8 cellular contexts compared by ENCODE assay signal in genomic region chr11:73139476-73140198, GRCh38. TPM values are rescaled to one million over a fixed set of nuclear protein-coding genes. Genes with fewer than 3 reads are reported as not detected.
DNase-seq lines count a peak whose midpoint lies in the region; ATAC-seq, FAIRE-seq and TF ChIP-seq lines count a peak whose summit lies in the region.

No MANE protein-coding gene starts in this region.

- H3K27me3 ChIP-seq in bronchial epithelial cell (ENCODE audit: control insufficient read depth, insufficient read depth, low read length), result no peaks in the 10 kb centered on the region

- H3K4me1 Mint-ChIP-seq in naive B cell, result peaks cover 41 to 74% (median 69%) of the 10 kb centered on the region in 3 donors

- no peaks in the 10 kb centered on the region for H3K36me3 ChIP-seq in bronchial epithelial cell (ENCODE audit: control insufficient read depth, insufficient read depth, low read length)

- DNase-seq in AG08396 (ENCODE audit: low spot score), result peak; percentile 20
- DNase-seq in HT1080 (ENCODE audit: low read depth), result peak; percentile 47
- DNase-seq in bronchial epithelial cell (ENCODE audit: low read depth), result peak; percentile 44
- no peak for DNase-seq in naive B cell
- no peak for DNase-seq in SW480 (ENCODE audit: low spot score)

- peak overlapping the region; percentile 97 to 100 (median 98) for H3K4me3 Mint-ChIP-seq in naive B cell

- H3K27ac Mint-ChIP-seq in naive B cell, result peak overlapping the region in 4 of 6 donors; percentile 66 to 98 (median 96)

- H3K36me3 Mint-ChIP-seq in naive B cell, result peaks cover 15 to 25% of the 10 kb centered on the region in 2 donors

- ATAC-seq in naive B cell (ENCODE audit: low read depth in 2 of 2) (no peak), HG02678 (IDR thresholded peaks at IDR 0.05; ENCODE audit: unreplicated experiment) (no peak), HG02973 (IDR thresholded peaks at IDR 0.05; ENCODE audit: unreplicated experiment) (no peak), GM18511 (IDR thresholded peaks at IDR 0.05; ENCODE audit: unreplicated experiment) (no peak)

- TF ChIP-seq CTCF in bronchial epithelial cell (IDR thresholded peaks at IDR 0.05; ENCODE audit: insufficient read depth, low read length, severe bottlenecking), result no peak

- H3K9me3 Mint-ChIP-seq in naive B cell, result no peaks in the 10 kb centered on the region

- FAIRE-seq in bronchial epithelial cell (lab: Jason Lieb, UNC), result no peak

- no peak overlapping the region for H3K4me3 ChIP-seq in bronchial epithelial cell (ENCODE audit: low read depth, low read length)

- H3K27me3 Mint-ChIP-seq in naive B cell, result no peaks in the 10 kb centered on the region

RNA-seq across cellular contexts. Expression of gene FCHSD2, which starts 2.5 kb away (rescaled TPM):
- 4.4 and 5.6 TPM in 2 replicates for total RNA-seq in HT1080 (2014; rRNA removed; shearing (Covaris generic))
- polyA plus RNA-seq in HT1080 (2015; cell fraction: cytosol; rRNA removed), result 19.3 and 23.9 TPM in 2 replicates
- 19.2 and 21.3 TPM in 2 replicates for polyA plus RNA-seq in HT1080 (2015; cell fraction: nucleus; rRNA removed)
- total RNA-seq in bronchial epithelial cell, result 3.6 and 10.0 TPM in 2 replicates
- polyA plus RNA-seq in naive B cell (ENCODE audit: low read depth in 6 of 6), result 100 to 1,000 TPM in 3 of 6 donors, 10 to 100 TPM in 3; 43.0 to 134 (median 104) TPM

Comparison
In these comparisons a context has a peak if more than half of its experiments do, and no peak if none do; other contexts are left out.
1. DNase-seq: peak in AG08396 (single experiment), HT1080 (single experiment) and bronchial epithelial cell (single experiment); none in naive B cell (single experiment) and SW480 (single experiment).